ENCODE assay signal across 8 cellular contexts in the genomic region with DNA sequence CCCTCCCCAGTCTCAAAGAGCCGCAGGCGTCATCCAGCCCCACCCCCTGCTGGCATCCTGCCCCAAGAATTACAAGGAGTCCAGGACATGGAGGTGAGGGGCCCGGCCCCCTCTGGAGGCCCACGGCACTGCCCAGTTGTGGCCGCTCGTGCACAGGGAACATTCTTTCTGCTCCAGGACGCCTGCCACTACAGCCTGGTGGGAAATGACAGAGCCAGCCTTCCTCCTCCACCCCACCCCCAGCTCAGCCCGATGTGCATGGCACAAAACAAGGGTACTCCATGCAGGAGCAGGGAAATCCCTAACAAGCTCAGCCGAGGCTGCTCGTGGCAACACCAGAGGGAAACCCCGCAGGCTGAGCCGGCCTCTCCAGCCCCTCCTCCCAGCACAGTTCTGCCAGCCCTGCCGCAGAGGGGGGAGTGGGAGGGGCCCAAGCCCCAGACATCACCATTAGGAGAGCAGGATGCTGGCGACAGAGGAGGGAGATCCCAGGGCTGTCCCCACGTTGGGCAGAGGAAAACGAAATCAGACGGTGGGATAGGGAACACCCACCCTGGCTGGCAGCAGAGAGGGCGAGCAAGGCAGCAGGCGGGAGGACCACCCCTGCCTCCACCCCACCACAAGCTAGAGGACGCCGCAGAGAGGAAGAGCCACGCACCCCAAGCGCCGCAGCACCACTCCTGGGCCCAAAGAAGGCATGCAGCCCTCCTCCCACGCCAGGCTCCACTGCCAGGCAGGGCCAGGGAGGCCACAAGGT. TPM values are rescaled to one million over a fixed set of nuclear protein-coding genes. Genes with fewer than 3 reads are reported as not detected.
A peak's percentile ranks its signal among the peaks of the same experiment; 100 is the strongest.
DNase-seq lines count a peak whose midpoint lies in the region; ATAC-seq and TF ChIP-seq lines count a peak whose summit lies in the region.

No MANE protein-coding gene starts in this region.

- H3F3A ChIP-seq in GM23338 (replicated peaks; ENCODE audit: low read depth): no peaks in the 10 kb centered on the region

- peak overlapping the region; percentile 68 for H3K4me3 Mint-ChIP-seq in CD4-positive, alpha-beta T cell
- peak overlapping the region; percentile 4; the same call in 1 of the 3 replicates for H3K4me3 Mint-ChIP-seq in GM23338
- H3K4me3 Mint-ChIP-seq in T-helper 2 cell treated with Interferon-gamma antibody and Interleukin-4, amounts not matched to agents 5 μg/mL and 100 μg/mL, for 36 hours: peak overlapping the region; percentile 96

- H3K27me3 Mint-ChIP-seq in CD4-positive, alpha-beta T cell: no peaks in the 10 kb centered on the region
- peaks cover 19% of the 10 kb centered on the region for H3K27me3 Mint-ChIP-seq in GM23338 (ENCODE audit: insufficient read depth, low read depth, poor library complexity)
- H3K27me3 Mint-ChIP-seq in T-helper 2 cell treated with Interferon-gamma antibody and Interleukin-4, amounts not matched to agents 5 μg/mL and 100 μg/mL, for 36 hours (ENCODE audit: low read depth): no peaks in the 10 kb centered on the region

- peak; percentile 1 for ATAC-seq in CD4-positive, alpha-beta T cell (ENCODE audit: poor library complexity)
- ATAC-seq in GM23338 (peak; percentile 29), GM19463 (IDR thresholded peaks at IDR 0.05; ENCODE audit: unreplicated experiment) (no peak)

- DNase-seq in CD4-positive, alpha-beta T cell: peak in 2 of 10 experiments; percentile 38 to 44
- DNase-seq in GM23338 (ENCODE audit: low spot score) (peak; percentile 39), left ventricle myocardium inferior (peak; percentile 51), germinal center (ENCODE audit: low spot score) (no peak), DMS53 (lab: John Stamatoyannopoulos, UW) (no peak), LoVo (ENCODE audit: low spot score) (no peak)
- peak; percentile 49 for DNase-seq in T-helper 2 cell treated with Interferon-gamma antibody and Interleukin-4, amounts not matched to agents 5 μg/mL and 100 μg/mL, for 36 hours (ENCODE audit: low spot score)

- H2AFZ ChIP-seq in GM23338: no peak overlapping the region

- H3K9me3 ChIP-seq in CD4-positive, alpha-beta T cell (ENCODE audit: control insufficient read depth, low read length): no peaks in the 10 kb centered on the region
- H3K9me3 ChIP-seq in left ventricle myocardium inferior (replicated peaks): no peaks in the 10 kb centered on the region

- peaks cover 72% of the 10 kb centered on the region for H3K4me1 Mint-ChIP-seq in CD4-positive, alpha-beta T cell (ENCODE audit: low read depth)
- peaks cover 58% of the 10 kb centered on the region for H3K4me1 Mint-ChIP-seq in GM23338
- peaks cover 70% of the 10 kb centered on the region for H3K4me1 Mint-ChIP-seq in T-helper 2 cell treated with Interferon-gamma antibody and Interleukin-4, amounts not matched to agents 5 μg/mL and 100 μg/mL, for 36 hours (ENCODE audit: low read depth)

- H3K27ac Mint-ChIP-seq in CD4-positive, alpha-beta T cell: peak overlapping the region; percentile 89
- no peak overlapping the region for H3K27ac Mint-ChIP-seq in GM23338
- H3K27ac Mint-ChIP-seq in T-helper 2 cell treated with Interferon-gamma antibody and Interleukin-4, amounts not matched to agents 5 μg/mL and 100 μg/mL, for 36 hours: peak overlapping the region; percentile 87

- H3K36me3 Mint-ChIP-seq in CD4-positive, alpha-beta T cell (ENCODE audit: low read depth): peaks cover 22% of the 10 kb centered on the region
- H3K36me3 Mint-ChIP-seq in GM23338 (ENCODE audit: low read depth): peaks cover 27% of the 10 kb centered on the region
- peaks cover 37% of the 10 kb centered on the region for H3K36me3 Mint-ChIP-seq in T-helper 2 cell treated with Interferon-gamma antibody and Interleukin-4, amounts not matched to agents 5 μg/mL and 100 μg/mL, for 36 hours (ENCODE audit: low read depth)

- no peaks in the 10 kb centered on the region for H3K27me3 ChIP-seq in CD4-positive, alpha-beta T cell (ENCODE audit: control insufficient read depth, insufficient read depth, low read length)
- H3K27me3 ChIP-seq in GM23338 (ENCODE audit: insufficient read depth): no peaks in the 10 kb centered on the region
- H3K27me3 ChIP-seq in left ventricle myocardium inferior (ENCODE audit: low read depth): no peaks in the 10 kb centered on the region

- H3K79me2 ChIP-seq in GM23338 (replicated peaks; ENCODE audit: insufficient read depth): peaks cover 71% of the 10 kb centered on the region

- H3K4me3 ChIP-seq in GM23338 (no peak overlapping the region), left ventricle myocardium inferior (peak overlapping the region; percentile 49)

- POLR2A ChIA-PET in CD4-positive, alpha-beta T cell (lab: Charles Lee): interaction anchor here (0.7 to 5.4 kb wide), 7 partner anchors 10 to 278 kb away, joined by 3 to 48 read pairs (median 8); a partner anchor contains a TSS

- H3K9me2 ChIP-seq in GM23338 (ENCODE audit: insufficient read depth): no peaks in the 10 kb centered on the region

- H3K4me1 ChIP-seq in GM23338 (ENCODE audit: insufficient read depth): peaks cover 51% of the 10 kb centered on the region
- peaks cover 81% of the 10 kb centered on the region for H3K4me1 ChIP-seq in left ventricle myocardium inferior

- peaks cover 29% of the 10 kb centered on the region for H4K20me1 ChIP-seq in GM23338 (replicated peaks; ENCODE audit: insufficient read depth)

- H3K4me2 ChIP-seq in GM23338: 0 out of 2 replicates have a peak overlapping the region, but pooled peaks have one; percentile 38

- intact Hi-C loops in CD4-positive, alpha-beta T cell (cut with DNase I, micrococcal nuclease): loop anchor here in 1 of 2 experiments (2.0 to 5.0 kb wide), 3 partner anchors 18 to 386 kb away; a partner anchor contains a TSS
- intact Hi-C loops in left ventricle myocardium inferior (cut with micrococcal nuclease): no loop called here

- CTCF ChIA-PET in CD4-positive, alpha-beta T cell (lab: Charles Lee): interaction anchor here (0.7 to 3.1 kb wide), 7 partner anchors 10 to 124 kb away, joined by 3 to 26 read pairs (median 3); a partner anchor contains a TSS

- TF ChIP-seq CTCF in CD4-positive, alpha-beta T cell (IDR thresholded peaks at IDR 0.05): no peak
- TF ChIP-seq CTCF in GM23338 (conservative IDR thresholded peaks at IDR 0.05; ENCODE audit: low read depth in 2 of 2) (no peak), left ventricle myocardium inferior (IDR thresholded peaks at IDR 0.05; ENCODE audit: borderline replicate concordance) (no peak)

- H3K27ac ChIP-seq in CD4-positive, alpha-beta T cell (ENCODE audit: low read depth, low read length): no peak overlapping the region
- H3K27ac ChIP-seq in GM23338 (ENCODE audit: low read depth): no peak overlapping the region
- peak overlapping the region; percentile 77 for H3K27ac ChIP-seq in left ventricle myocardium inferior (replicated peaks)

- H3K36me3 ChIP-seq in GM23338 (ENCODE audit: insufficient read depth) (0 out of 2 replicates have a peak, but pooled peaks cover 7% of the 10 kb centered on the region), left ventricle myocardium inferior (peaks cover 20% of the 10 kb centered on the region)

- H3K9me3 Mint-ChIP-seq in CD4-positive, alpha-beta T cell: no peaks in the 10 kb centered on the region
- no peaks in the 10 kb centered on the region; the same call in 2 of the 3 replicates for H3K9me3 Mint-ChIP-seq in GM23338
- H3K9me3 Mint-ChIP-seq in T-helper 2 cell treated with Interferon-gamma antibody and Interleukin-4, amounts not matched to agents 5 μg/mL and 100 μg/mL, for 36 hours: no peaks in the 10 kb centered on the region

TF ChIP-seq in GM23338, 12 proteins besides CTCF, POLR2A, EP300 and RAD21 (continues in another document):
- TF ChIP-seq POLR2AphosphoS5 (IDR thresholded peaks at IDR 0.05; ENCODE audit: low read depth): no peak

RNA-seq across cellular contexts. Expression of a gene that starts 10.0 kb away (rescaled TPM):
- total RNA-seq in CD4-positive, alpha-beta T cell: 10 to 100 TPM; 24.3 to 27.4 TPM
- 41.2 and 51.2 TPM in 2 replicates for total RNA-seq in GM23338 (2014; rRNA removed; shearing (Covaris generic))
- 8.7 TPM in 2 replicates for polyA plus RNA-seq in GM23338 (2016; fragmentation: Nextera tagmentation; extraction: Ambion mirVana)
- 44.1 TPM for total RNA-seq in left ventricle myocardium inferior

Comparison
In these comparisons a context has a peak if more than half of its experiments do, and no peak if none do; other contexts are left out.
1. DNase-seq: peak in GM23338 (single experiment), T-helper 2 cell treated with Interferon-gamma antibody and Interleukin-4, amounts not matched to agents 5 μg/mL and 100 μg/mL, for 36 hours (single experiment) and left ventricle myocardium inferior (single experiment); none in germinal center (single experiment), DMS53 (single experiment) and LoVo (single experiment).
2. H3K4me3 Mint-ChIP-seq: peak in every context shown above with its lines; median percentile 96 in T-helper 2 cell treated with Interferon-gamma antibody and Interleukin-4, amounts not matched to agents 5 μg/mL and 100 μg/mL, for 36 hours; 68 in CD4-positive, alpha-beta T cell; 4 in GM23338.